ENCODE assay signal across 8 cellular contexts in genomic region chr20:50115041-50115512, GRCh38. TPM values are rescaled to one million over a fixed set of nuclear protein-coding genes. Genes with fewer than 3 reads are reported as not detected.
A peak's percentile ranks its signal among the peaks of the same experiment; 100 is the strongest.
DNase-seq lines count a peak whose midpoint lies in the region; ATAC-seq and TF ChIP-seq lines count a peak whose summit lies in the region.

No MANE protein-coding gene starts in this region.

- peak overlapping the region; percentile 70 for H3K9ac ChIP-seq in ES-I3 (ENCODE audit: low read depth, low read length)

- H3K4me3 Mint-ChIP-seq in progenitor cell of endocrine pancreas (ENCODE audit: low read depth), result peak overlapping the region; percentile 93

- H3K36me3 Mint-ChIP-seq in progenitor cell of endocrine pancreas (ENCODE audit: insufficient read depth), result no peaks in the 10 kb centered on the region

- H3K4me3 ChIP-seq in Peyer's patch (peak overlapping the region; percentile 23 to 68 (median 42)), esophagus squamous epithelium (peak overlapping the region; percentile 32 to 67 (median 48))

- H3K27ac Mint-ChIP-seq in progenitor cell of endocrine pancreas, result peak overlapping the region; percentile 34

- TF ChIP-seq CTCF in Peyer's patch (IDR thresholded peaks at IDR 0.05) (no peak), esophagus squamous epithelium (IDR thresholded peaks at IDR 0.05) (no peak), progenitor cell of endocrine pancreas (IDR thresholded peaks at IDR 0.05; ENCODE audit: unreplicated experiment) (no peak)

- 53% methylated on average over 6 of the region's 6 CpGs for WGBS in esophagus squamous epithelium, 2 donors

- no peaks in the 10 kb centered on the region for H3K9me3 ChIP-seq in ES-I3 (ENCODE audit: control insufficient read depth, insufficient read depth, low read length)
- no peaks in the 10 kb centered on the region for H3K9me3 ChIP-seq in Peyer's patch
- H3K9me3 ChIP-seq in esophagus squamous epithelium, result no peaks in the 10 kb centered on the region

- intact Hi-C loops in esophagus squamous epithelium (cut with DNase I), result no loop called here

- H3K36me3 ChIP-seq in ES-I3 (ENCODE audit: insufficient read depth, low read length), result no peaks in the 10 kb centered on the region
- H3K36me3 ChIP-seq in Peyer's patch, result no peaks in the 10 kb centered on the region
- H3K36me3 ChIP-seq in esophagus squamous epithelium, result no peaks in the 10 kb centered on the region

- peak overlapping the region in 3 of 4 donors; percentile 4 to 77 (median 59) for H3K27ac ChIP-seq in Peyer's patch
- H3K27ac ChIP-seq in esophagus squamous epithelium, result peak overlapping the region; percentile 60 to 98 (median 74)

- H3K4me1 Mint-ChIP-seq in progenitor cell of endocrine pancreas (ENCODE audit: low read depth), result peaks cover 44% of the 10 kb centered on the region

- no peak for ATAC-seq in GM19328 (IDR thresholded peaks at IDR 0.05; ENCODE audit: unreplicated experiment)

- no peaks in the 10 kb centered on the region for H3K27me3 ChIP-seq in Peyer's patch
- no peaks in the 10 kb centered on the region for H3K27me3 ChIP-seq in esophagus squamous epithelium

- TF ChIP-seq POLR2A in Peyer's patch (IDR thresholded peaks at IDR 0.05) (no peak), esophagus squamous epithelium (IDR thresholded peaks at IDR 0.05) (no peak)

- no peaks in the 10 kb centered on the region for H3K27me3 Mint-ChIP-seq in progenitor cell of endocrine pancreas

- DNase-seq in Peyer's patch (no peak), esophagus squamous epithelium (lab: John Stamatoyannopoulos, UW) (no peak), progenitor cell of endocrine pancreas (ENCODE audit: low spot score, unreplicated experiment) (no peak), iPS-NIHi7 (ENCODE audit: extremely low spot score) (no peak), NCI-H510A treated with DMSO at 0.1 percent for 48 hours (lab: John Stamatoyannopoulos, UW) (no peak)
- DNase-seq in stimulated activated CD4-positive, alpha-beta T cell treated with anti-CD3 and anti-CD28 coated beads, Interleukin-4, amount 100 ng/mL, for 1 hour, result no peak

- H3K4me1 ChIP-seq in ES-I3 (ENCODE audit: insufficient read depth, low read length) (no peaks in the 10 kb centered on the region), Peyer's patch (peaks cover 18 to 46% (median 26%) of the 10 kb centered on the region in 4 donors), esophagus squamous epithelium (peaks cover 24 to 55% (median 39%) of the 10 kb centered on the region in 3 donors)

- H3K9me3 Mint-ChIP-seq in progenitor cell of endocrine pancreas (ENCODE audit: low read depth), result no peaks in the 10 kb centered on the region

RNA-seq across cellular contexts. Expression of gene UBE2V1, which starts 2.1 kb away (rescaled TPM):
- total RNA-seq in Peyer's patch (100 to 1,000 TPM in 3 of 4 donors, 10 to 100 TPM in 1; 94.4 to 111 (median 105) TPM), esophagus squamous epithelium (10 to 100 TPM; 44.4 to 80.7 (median 63.4) TPM), progenitor cell of endocrine pancreas (150 and 157 TPM in 2 replicates)

RNA-seq across cellular contexts. Expression of gene PEDS1, which starts 38.4 kb away (rescaled TPM):
- total RNA-seq in Peyer's patch (10 to 100 TPM; 13.2 to 34.3 (median 24.5) TPM), esophagus squamous epithelium (10 to 100 TPM; 32.8 to 54.0 (median 46.7) TPM), progenitor cell of endocrine pancreas (26.0 and 31.0 TPM in 2 replicates)
